1 cellular context compared by ENCODE assay signal in the genomic region with DNA sequence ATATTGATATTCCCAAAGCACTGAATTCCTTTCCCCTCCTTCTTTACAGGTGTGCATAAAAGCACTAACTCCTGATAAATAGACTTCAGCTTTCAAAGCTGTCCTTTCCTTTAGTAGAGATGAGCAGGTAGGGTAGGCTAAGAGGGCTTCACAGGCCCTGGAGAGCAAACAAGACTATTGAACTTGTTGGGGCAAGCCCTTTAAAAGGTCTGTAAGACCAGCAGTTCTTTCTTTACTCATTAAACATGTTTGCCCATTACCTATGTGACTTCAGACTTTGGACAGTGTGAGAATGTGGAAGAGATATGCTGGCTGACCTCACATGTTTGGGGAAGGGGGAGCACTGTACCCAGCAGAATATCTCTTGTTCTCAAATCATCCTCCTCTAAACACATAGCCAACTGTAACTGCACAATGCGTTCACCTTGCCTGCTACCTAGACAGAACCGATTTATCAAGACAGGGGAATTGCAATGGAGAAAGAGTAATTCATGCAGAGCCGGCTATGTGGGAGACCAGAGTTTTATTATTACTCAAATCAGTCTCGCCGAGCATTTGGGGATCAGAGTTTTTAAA.
TF ChIP-seq lines count a peak whose summit lies in the region.

No MANE protein-coding gene starts in this region.

TF ChIP-seq in HepG2, 621 proteins besides CTCF, POLR2A, EP300 and RAD21 (continued from another document and continues in another):
- TF ChIP-seq, protein P1, sequence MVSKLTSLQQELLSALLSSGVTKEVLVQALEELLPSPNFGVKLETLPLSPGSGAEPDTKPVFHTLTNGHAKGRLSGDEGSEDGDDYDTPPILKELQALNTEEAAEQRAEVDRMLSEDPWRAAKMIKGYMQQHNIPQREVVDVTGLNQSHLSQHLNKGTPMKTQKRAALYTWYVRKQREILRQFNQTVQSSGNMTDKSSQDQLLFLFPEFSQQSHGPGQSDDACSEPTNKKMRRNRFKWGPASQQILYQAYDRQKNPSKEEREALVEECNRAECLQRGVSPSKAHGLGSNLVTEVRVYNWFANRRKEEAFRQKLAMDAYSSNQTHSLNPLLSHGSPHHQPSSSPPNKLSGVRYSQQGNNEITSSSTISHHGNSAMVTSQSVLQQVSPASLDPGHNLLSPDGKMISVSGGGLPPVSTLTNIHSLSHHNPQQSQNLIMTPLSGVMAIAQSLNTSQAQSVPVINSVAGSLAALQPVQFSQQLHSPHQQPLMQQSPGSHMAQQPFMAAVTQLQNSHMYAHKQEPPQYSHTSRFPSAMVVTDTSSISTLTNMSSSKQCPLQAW (CRISPR knock-in tag; IDR thresholded peaks at IDR 0.05), result peak; percentile 80
- TF ChIP-seq, protein P2, sequence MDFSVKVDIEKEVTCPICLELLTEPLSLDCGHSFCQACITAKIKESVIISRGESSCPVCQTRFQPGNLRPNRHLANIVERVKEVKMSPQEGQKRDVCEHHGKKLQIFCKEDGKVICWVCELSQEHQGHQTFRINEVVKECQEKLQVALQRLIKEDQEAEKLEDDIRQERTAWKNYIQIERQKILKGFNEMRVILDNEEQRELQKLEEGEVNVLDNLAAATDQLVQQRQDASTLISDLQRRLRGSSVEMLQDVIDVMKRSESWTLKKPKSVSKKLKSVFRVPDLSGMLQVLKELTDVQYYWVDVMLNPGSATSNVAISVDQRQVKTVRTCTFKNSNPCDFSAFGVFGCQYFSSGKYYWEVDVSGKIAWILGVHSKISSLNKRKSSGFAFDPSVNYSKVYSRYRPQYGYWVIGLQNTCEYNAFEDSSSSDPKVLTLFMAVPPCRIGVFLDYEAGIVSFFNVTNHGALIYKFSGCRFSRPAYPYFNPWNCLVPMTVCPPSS (IDR thresholded peaks at IDR 0.05), result no peak
- TF ChIP-seq ZNF703 (CRISPR knock-in tag; IDR thresholded peaks at IDR 0.05; ENCODE audit: borderline replicate concordance) (no peak), SALL1 (CRISPR knock-in tag; IDR thresholded peaks at IDR 0.05) (peak; percentile 91), ZSCAN31 (CRISPR knock-in tag; IDR thresholded peaks at IDR 0.05; ENCODE audit: low read depth) (no peak), ZSCAN30 (CRISPR knock-in tag; IDR thresholded peaks at IDR 0.05) (no peak), POLR2G (IDR thresholded peaks at IDR 0.05; ENCODE audit: low read depth, low read length) (peak; percentile 57; the same call in 1 of the 2 replicates), ZFP36 (IDR thresholded peaks at IDR 0.05; ENCODE audit: borderline replicate concordance, low read depth, low read length, partially characterized antibody) (no peak), NR2F2 (IDR thresholded peaks at IDR 0.05; ENCODE audit: borderline replicate concordance, low read depth) (peak; percentile 85), POLR2AphosphoS5 (IDR thresholded peaks at IDR 0.05; ENCODE audit: low read depth, low read length) (peak; percentile 48; the same call in 1 of the 2 replicates), XBP1 (CRISPR knock-in tag; IDR thresholded peaks at IDR 0.05) (0 out of 2 replicates have a peak, but pooled peaks have one; percentile 32), ZNF883 (CRISPR knock-in tag; IDR thresholded peaks at IDR 0.05; ENCODE audit: not compliant biosample characterization) (no peak), ZSCAN22 (CRISPR knock-in tag; IDR thresholded peaks at IDR 0.05) (no peak), ZNF550 (CRISPR knock-in tag; IDR thresholded peaks at IDR 0.05; ENCODE audit: borderline replicate concordance) (no peak), MAF1 (CRISPR knock-in tag; IDR thresholded peaks at IDR 0.05; ENCODE audit: borderline replicate concordance) (no peak), JUN (CRISPR knock-in tag; IDR thresholded peaks at IDR 0.05) (peak; percentile 86), ZSCAN25 (CRISPR knock-in tag; IDR thresholded peaks at IDR 0.05) (no peak; the same call in 1 of the 2 replicates), JARID2 (CRISPR knock-in tag; IDR thresholded peaks at IDR 0.05; ENCODE audit: insufficient replicate concordance) (no peak), BCL6 (CRISPR knock-in tag; IDR thresholded peaks at IDR 0.05) (peak; percentile 87), TCF12 (IDR thresholded peaks at IDR 0.05) (no peak), TCF12 (CRISPR knock-in tag; IDR thresholded peaks at IDR 0.05) (0 out of 2 replicates have a peak, but pooled peaks have one; percentile 57), NR2C2 (CRISPR knock-in tag; IDR thresholded peaks at IDR 0.05; ENCODE audit: borderline replicate concordance) (peak; percentile 76), SUZ12 (IDR thresholded peaks at IDR 0.05; ENCODE audit: low read depth, low read length) (no peak), MEIS2 (CRISPR knock-in tag; IDR thresholded peaks at IDR 0.05) (no peak), ATF7-NPFF (CRISPR knock-in tag; IDR thresholded peaks at IDR 0.05; ENCODE audit: low read depth) (no peak), U2AF2 (IDR thresholded peaks at IDR 0.05; ENCODE audit: low read depth, low read length) (no peak), CREM (IDR thresholded peaks at IDR 0.05) (peak; percentile 89), CREM (CRISPR knock-in tag; IDR thresholded peaks at IDR 0.05) (no peak), ZNF607 (CRISPR knock-in tag; IDR thresholded peaks at IDR 0.05; ENCODE audit: borderline replicate concordance) (no peak), NFE2L1 (CRISPR knock-in tag; IDR thresholded peaks at IDR 0.05; ENCODE audit: borderline replicate concordance) (no peak), ZNF296 (CRISPR knock-in tag; conservative IDR thresholded peaks at IDR 0.05) (no peak), IRX3 (CRISPR knock-in tag; IDR thresholded peaks at IDR 0.05; ENCODE audit: borderline replicate concordance, low read depth) (no peak), ZNF768 (CRISPR knock-in tag; IDR thresholded peaks at IDR 0.05) (no peak), ZNF468 (CRISPR knock-in tag; IDR thresholded peaks at IDR 0.05) (no peak), DNMT3B (CRISPR knock-in tag; conservative IDR thresholded peaks at IDR 0.05) (0 out of 2 replicates have a peak, but pooled peaks have one; percentile 66), KDM4B (CRISPR knock-in tag; IDR thresholded peaks at IDR 0.05) (peak; percentile 87), MAFF (IDR thresholded peaks at IDR 0.05; ENCODE audit: low read depth, low read length) (no peak), ZNF292 (CRISPR knock-in tag; IDR thresholded peaks at IDR 0.05; ENCODE audit: borderline replicate concordance, low read depth) (peak; percentile 81; the same call in 1 of the 2 replicates), CENPT (CRISPR knock-in tag; IDR thresholded peaks at IDR 0.05; ENCODE audit: low read depth) (no peak), FOXC1 (CRISPR knock-in tag; IDR thresholded peaks at IDR 0.05; ENCODE audit: borderline replicate concordance) (no peak), ATF7 (IDR thresholded peaks at IDR 0.05) (peak; percentile 58), ATF7 (CRISPR knock-in tag; IDR thresholded peaks at IDR 0.05) (peak; percentile 85; the same call in 1 of the 2 replicates), GTF2F1 (IDR thresholded peaks at IDR 0.05; ENCODE audit: low read length) (no peak), PHF20 (CRISPR knock-in tag; IDR thresholded peaks at IDR 0.05) (no peak), ZNF333 (CRISPR knock-in tag; IDR thresholded peaks at IDR 0.05; ENCODE audit: borderline replicate concordance) (no peak), ZNF672 (CRISPR knock-in tag; IDR thresholded peaks at IDR 0.05) (no peak)
- TF ChIP-seq, protein P3, sequence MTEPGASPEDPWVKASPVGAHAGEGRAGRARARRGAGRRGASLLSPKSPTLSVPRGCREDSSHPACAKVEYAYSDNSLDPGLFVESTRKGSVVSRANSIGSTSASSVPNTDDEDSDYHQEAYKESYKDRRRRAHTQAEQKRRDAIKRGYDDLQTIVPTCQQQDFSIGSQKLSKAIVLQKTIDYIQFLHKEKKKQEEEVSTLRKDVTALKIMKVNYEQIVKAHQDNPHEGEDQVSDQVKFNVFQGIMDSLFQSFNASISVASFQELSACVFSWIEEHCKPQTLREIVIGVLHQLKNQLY (CRISPR knock-in tag; IDR thresholded peaks at IDR 0.05), result peak; percentile 56; the same call in 1 of the 2 replicates
- TF ChIP-seq, protein P4, sequence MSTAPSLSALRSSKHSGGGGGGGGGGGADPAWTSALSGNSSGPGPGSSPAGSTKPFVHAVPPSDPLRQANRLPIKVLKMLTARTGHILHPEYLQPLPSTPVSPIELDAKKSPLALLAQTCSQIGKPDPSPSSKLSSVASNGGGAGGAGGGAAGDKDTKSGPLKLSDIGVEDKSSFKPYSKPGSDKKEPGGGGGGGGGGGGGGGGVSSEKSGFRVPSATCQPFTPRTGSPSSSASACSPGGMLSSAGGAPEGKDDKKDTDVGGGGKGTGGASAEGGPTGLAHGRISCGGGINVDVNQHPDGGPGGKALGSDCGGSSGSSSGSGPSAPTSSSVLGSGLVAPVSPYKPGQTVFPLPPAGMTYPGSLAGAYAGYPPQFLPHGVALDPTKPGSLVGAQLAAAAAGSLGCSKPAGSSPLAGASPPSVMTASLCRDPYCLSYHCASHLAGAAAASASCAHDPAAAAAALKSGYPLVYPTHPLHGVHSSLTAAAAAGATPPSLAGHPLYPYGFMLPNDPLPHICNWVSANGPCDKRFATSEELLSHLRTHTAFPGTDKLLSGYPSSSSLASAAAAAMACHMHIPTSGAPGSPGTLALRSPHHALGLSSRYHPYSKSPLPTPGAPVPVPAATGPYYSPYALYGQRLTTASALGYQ (CRISPR knock-in tag; IDR thresholded peaks at IDR 0.05), result peak; percentile 76
- TF ChIP-seq, protein P5, sequence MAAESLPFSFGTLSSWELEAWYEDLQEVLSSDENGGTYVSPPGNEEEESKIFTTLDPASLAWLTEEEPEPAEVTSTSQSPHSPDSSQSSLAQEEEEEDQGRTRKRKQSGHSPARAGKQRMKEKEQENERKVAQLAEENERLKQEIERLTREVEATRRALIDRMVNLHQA (CRISPR knock-in tag; IDR thresholded peaks at IDR 0.05), result no peak
- TF ChIP-seq, protein P6, sequence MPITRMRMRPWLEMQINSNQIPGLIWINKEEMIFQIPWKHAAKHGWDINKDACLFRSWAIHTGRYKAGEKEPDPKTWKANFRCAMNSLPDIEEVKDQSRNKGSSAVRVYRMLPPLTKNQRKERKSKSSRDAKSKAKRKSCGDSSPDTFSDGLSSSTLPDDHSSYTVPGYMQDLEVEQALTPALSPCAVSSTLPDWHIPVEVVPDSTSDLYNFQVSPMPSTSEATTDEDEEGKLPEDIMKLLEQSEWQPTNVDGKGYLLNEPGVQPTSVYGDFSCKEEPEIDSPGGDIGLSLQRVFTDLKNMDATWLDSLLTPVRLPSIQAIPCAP (CRISPR knock-in tag; IDR thresholded peaks at IDR 0.05; ENCODE audit: low read depth), result no peak
- TF ChIP-seq, protein P7, sequence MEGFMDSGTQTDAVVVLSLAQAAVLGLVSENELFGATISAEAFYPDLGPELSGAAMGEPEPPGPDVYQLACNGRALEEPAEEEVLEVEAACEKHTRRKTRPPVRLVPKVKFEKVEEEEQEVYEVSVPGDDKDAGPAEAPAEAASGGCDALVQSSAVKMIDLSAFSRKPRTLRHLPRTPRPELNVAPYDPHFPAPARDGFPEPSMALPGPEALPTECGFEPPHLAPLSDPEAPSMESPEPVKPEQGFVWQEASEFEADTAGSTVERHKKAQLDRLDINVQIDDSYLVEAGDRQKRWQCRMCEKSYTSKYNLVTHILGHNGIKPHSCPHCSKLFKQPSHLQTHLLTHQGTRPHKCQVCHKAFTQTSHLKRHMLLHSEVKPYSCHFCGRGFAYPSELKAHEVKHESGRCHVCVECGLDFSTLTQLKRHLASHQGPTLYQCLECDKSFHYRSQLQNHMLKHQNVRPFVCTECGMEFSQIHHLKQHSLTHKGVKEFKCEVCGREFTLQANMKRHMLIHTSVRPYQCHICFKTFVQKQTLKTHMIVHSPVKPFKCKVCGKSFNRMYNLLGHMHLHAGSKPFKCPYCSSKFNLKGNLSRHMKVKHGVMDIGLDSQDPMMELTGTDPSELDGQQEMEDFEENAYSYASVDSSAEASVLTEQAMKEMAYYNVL (CRISPR knock-in tag; IDR thresholded peaks at IDR 0.05; ENCODE audit: borderline replicate concordance), result peak; percentile 92
- TF ChIP-seq, protein P8, sequence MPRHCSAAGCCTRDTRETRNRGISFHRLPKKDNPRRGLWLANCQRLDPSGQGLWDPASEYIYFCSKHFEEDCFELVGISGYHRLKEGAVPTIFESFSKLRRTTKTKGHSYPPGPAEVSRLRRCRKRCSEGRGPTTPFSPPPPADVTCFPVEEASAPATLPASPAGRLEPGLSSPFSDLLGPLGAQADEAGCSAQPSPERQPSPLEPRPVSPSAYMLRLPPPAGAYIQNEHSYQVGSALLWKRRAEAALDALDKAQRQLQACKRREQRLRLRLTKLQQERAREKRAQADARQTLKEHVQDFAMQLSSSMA (CRISPR knock-in tag; IDR thresholded peaks at IDR 0.05), result no peak
- TF ChIP-seq, protein P9, sequence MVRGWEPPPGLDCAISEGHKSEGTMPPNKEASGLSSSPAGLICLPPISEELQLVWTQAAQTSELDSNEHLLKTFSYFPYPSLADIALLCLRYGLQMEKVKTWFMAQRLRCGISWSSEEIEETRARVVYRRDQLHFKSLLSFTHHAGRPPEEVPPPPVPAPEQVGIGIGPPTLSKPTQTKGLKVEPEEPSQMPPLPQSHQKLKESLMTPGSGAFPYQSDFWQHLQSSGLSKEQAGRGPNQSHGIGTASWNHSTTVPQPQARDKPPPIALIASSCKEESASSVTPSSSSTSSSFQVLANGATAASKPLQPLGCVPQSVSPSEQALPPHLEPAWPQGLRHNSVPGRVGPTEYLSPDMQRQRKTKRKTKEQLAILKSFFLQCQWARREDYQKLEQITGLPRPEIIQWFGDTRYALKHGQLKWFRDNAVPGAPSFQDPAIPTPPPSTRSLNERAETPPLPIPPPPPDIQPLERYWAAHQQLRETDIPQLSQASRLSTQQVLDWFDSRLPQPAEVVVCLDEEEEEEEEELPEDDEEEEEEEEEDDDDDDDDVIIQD (CRISPR knock-in tag; IDR thresholded peaks at IDR 0.05; ENCODE audit: low read depth), result peak; percentile 84; the same call in 1 of the 2 replicates
- TF ChIP-seq, protein P10, sequence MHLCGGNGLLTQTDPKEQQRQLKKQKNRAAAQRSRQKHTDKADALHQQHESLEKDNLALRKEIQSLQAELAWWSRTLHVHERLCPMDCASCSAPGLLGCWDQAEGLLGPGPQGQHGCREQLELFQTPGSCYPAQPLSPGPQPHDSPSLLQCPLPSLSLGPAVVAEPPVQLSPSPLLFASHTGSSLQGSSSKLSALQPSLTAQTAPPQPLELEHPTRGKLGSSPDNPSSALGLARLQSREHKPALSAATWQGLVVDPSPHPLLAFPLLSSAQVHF (CRISPR knock-in tag; IDR thresholded peaks at IDR 0.05), result no peak
- TF ChIP-seq, protein P11, sequence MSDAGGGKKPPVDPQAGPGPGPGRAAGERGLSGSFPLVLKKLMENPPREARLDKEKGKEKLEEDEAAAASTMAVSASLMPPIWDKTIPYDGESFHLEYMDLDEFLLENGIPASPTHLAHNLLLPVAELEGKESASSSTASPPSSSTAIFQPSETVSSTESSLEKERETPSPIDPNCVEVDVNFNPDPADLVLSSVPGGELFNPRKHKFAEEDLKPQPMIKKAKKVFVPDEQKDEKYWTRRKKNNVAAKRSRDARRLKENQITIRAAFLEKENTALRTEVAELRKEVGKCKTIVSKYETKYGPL (CRISPR knock-in tag; IDR thresholded peaks at IDR 0.05), result no peak
- TF ChIP-seq, protein P12, sequence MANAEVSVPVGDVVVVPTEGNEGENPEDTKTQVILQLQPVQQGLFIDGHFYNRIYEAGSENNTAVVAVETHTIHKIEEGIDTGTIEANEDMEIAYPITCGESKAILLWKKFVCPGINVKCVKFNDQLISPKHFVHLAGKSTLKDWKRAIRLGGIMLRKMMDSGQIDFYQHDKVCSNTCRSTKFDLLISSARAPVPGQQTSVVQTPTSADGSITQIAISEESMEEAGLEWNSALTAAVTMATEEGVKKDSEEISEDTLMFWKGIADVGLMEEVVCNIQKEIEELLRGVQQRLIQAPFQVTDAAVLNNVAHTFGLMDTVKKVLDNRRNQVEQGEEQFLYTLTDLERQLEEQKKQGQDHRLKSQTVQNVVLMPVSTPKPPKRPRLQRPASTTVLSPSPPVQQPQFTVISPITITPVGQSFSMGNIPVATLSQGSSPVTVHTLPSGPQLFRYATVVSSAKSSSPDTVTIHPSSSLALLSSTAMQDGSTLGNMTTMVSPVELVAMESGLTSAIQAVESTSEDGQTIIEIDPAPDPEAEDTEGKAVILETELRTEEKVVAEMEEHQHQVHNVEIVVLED (CRISPR knock-in tag; IDR thresholded peaks at IDR 0.05; ENCODE audit: borderline replicate concordance), result peak; percentile 34; the same call in 1 of the 2 replicates
